ENCODE assay signal across 19 cellular contexts in the genomic region with DNA sequence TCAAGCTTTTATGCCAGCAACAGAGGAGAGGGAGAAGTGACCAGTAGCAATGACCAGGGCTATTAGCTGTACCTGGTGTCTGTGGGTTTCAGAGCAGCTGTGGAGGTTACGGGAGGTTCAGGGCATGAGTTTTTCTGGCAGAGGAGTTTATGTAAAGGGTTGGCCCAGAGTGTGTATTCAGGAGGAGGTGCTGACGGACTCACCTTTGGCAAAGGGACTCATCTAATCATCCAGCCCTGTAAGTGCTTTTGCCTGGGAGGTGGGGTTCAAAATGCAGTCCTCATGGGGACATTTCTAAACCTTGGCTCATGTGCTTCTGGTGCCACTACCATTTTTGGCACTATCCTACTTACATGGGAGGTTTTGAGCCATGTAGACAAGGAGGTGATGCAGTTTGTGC.
DNase-seq lines count a peak whose midpoint lies in the region; ATAC-seq and TF ChIP-seq lines count a peak whose summit lies in the region.
"Had no signal": no experiment of that assay in that cellular context is flagged by ENCODE, and none has a peak within 500 bp of the region (broad histone marks: within the 10 kb centered on the region; RNA-seq: fewer than 3 reads in every experiment).

No MANE protein-coding gene starts in this region.

- no peaks in the 10 kb centered on the region for H3K9me3 Mint-ChIP-seq in T-helper 1 cell treated with Interleukin-12 subunit alpha and Interleukin-12 subunit beta and Interleukin-4 antibody, amounts not matched to agents 30 μg/mL and 1 μg/mL, for 36 hours
- H3K9me3 Mint-ChIP-seq in IgD-negative memory B cell: no peaks in the 10 kb centered on the region
- H3K9me3 Mint-ChIP-seq in activated naive CD8-positive, alpha-beta T cell treated with anti-CD3 and anti-CD28 coated beads for 36 hours: no peaks in the 10 kb centered on the region
- H3K9me3 Mint-ChIP-seq in naive thymus-derived CD8-positive, alpha-beta T cell: no peaks in the 10 kb centered on the region
- H3K9me3 Mint-ChIP-seq: GM23338, neural crest cell had no signal

- H3K27me3 ChIP-seq in right lobe of liver (no peaks in the 10 kb centered on the region), ovary (no peaks in the 10 kb centered on the region)
- H3K27me3 ChIP-seq: SJSA1, thyroid gland had no signal

- H3K4me3 ChIP-seq in right lobe of liver (no peak overlapping the region), ovary (no peak overlapping the region)
- H3K4me3 ChIP-seq: gastrocnemius medialis, GM23338, lower lobe of right lung, SJSA1, thyroid gland had no signal

- POLR2A ChIA-PET in naive thymus-derived CD8-positive, alpha-beta T cell (lab: Charles Lee): interaction anchor here (0.8 to 34.2 kb wide), 6 partner anchors 16 to 68 kb away, joined by 3 to 760 read pairs (median 4); no protein-coding TSS in a partner anchor

- DNase-seq in T-helper 1 cell (no peak), right lobe of liver (no peak), 8988T (no peak), ovary (no peak)
- DNase-seq in activated naive CD8-positive, alpha-beta T cell treated with anti-CD3 and anti-CD28 coated beads for 36 hours: no peak
- no peak for DNase-seq in naive thymus-derived CD8-positive, alpha-beta T cell
- DNase-seq: activated CD8-positive, alpha-beta memory T cell treated with anti-CD3 and anti-CD28 coated beads, Interleukin-2, amount 50 U/mL, for 48 hours; aorta; EL; gastrocnemius medialis; lower lobe of right lung; NCI-H1417 treated with DMSO at 0.1 percent for 48 hours; thyroid gland had no signal

- no peak for ATAC-seq in naive thymus-derived CD8-positive, alpha-beta T cell
- ATAC-seq in right lobe of liver: no peak
- ATAC-seq: gastrocnemius medialis, lower lobe of right lung had no signal

- TF ChIP-seq CTCF in right lobe of liver (IDR thresholded peaks at IDR 0.05) (no peak), ovary (IDR thresholded peaks at IDR 0.05) (no peak)

- H3K4me1 ChIP-seq in right lobe of liver (no peaks in the 10 kb centered on the region), ovary (ENCODE audit: insufficient read depth) (no peaks in the 10 kb centered on the region)
- H3K4me1 ChIP-seq: gastrocnemius medialis, lower lobe of right lung, SJSA1, thyroid gland had no signal

- no peak for TF ChIP-seq EP300 in ovary (IDR thresholded peaks at IDR 0.05)

- WGBS in right lobe of liver (ENCODE audit: insufficient coverage, low coverage, low lambda C conversion rate, missing lambda C conversion rate): 60% methylated on average over 1 of the region's 2 CpGs
- 91 to 95% (median 93%) methylated on average over 2 of the region's 2 CpGs for WGBS in ovary, 3 donors

- intact Hi-C loops in right lobe of liver (cut with DNase I) (no loop called here), ovary (cut with DNase I) (no loop called here)

- no peaks in the 10 kb centered on the region for H3K27me3 Mint-ChIP-seq in T-helper 1 cell treated with Interleukin-12 subunit alpha and Interleukin-12 subunit beta and Interleukin-4 antibody, amounts not matched to agents 30 μg/mL and 1 μg/mL, for 36 hours (ENCODE audit: low read depth)
- peaks cover 33% of the 10 kb centered on the region for H3K27me3 Mint-ChIP-seq in IgD-negative memory B cell
- H3K27me3 Mint-ChIP-seq in activated naive CD8-positive, alpha-beta T cell treated with anti-CD3 and anti-CD28 coated beads for 36 hours: no peaks in the 10 kb centered on the region
- no peaks in the 10 kb centered on the region for H3K27me3 Mint-ChIP-seq in naive thymus-derived CD8-positive, alpha-beta T cell

- no peak for TF ChIP-seq POLR2A in right lobe of liver (IDR thresholded peaks at IDR 0.05)
- TF ChIP-seq POLR2A in ovary (IDR thresholded peaks at IDR 0.05): no peak

- peaks cover 41% of the 10 kb centered on the region for H3K4me1 Mint-ChIP-seq in T-helper 1 cell treated with Interleukin-12 subunit alpha and Interleukin-12 subunit beta and Interleukin-4 antibody, amounts not matched to agents 30 μg/mL and 1 μg/mL, for 36 hours (ENCODE audit: low read depth)
- peaks cover 49 to 75% (median 73%) of the 10 kb centered on the region in 3 donors for H3K4me1 Mint-ChIP-seq in IgD-negative memory B cell
- H3K4me1 Mint-ChIP-seq in activated naive CD8-positive, alpha-beta T cell treated with anti-CD3 and anti-CD28 coated beads for 36 hours: peaks cover 11% of the 10 kb centered on the region
- H3K4me1 Mint-ChIP-seq in naive thymus-derived CD8-positive, alpha-beta T cell: peaks cover 0 to 78% (median 17%) of the 10 kb centered on the region in 4 donors

- peak overlapping the region; percentile 95 for H3K27ac Mint-ChIP-seq in T-helper 1 cell treated with Interleukin-12 subunit alpha and Interleukin-12 subunit beta and Interleukin-4 antibody, amounts not matched to agents 30 μg/mL and 1 μg/mL, for 36 hours
- peak overlapping the region in 2 of 3 donors; percentile 66 to 73 for H3K27ac Mint-ChIP-seq in IgD-negative memory B cell
- peak overlapping the region; percentile 99 for H3K27ac Mint-ChIP-seq in activated naive CD8-positive, alpha-beta T cell treated with anti-CD3 and anti-CD28 coated beads for 36 hours
- H3K27ac Mint-ChIP-seq in naive thymus-derived CD8-positive, alpha-beta T cell: peak overlapping the region in 9 of 10 donors; percentile 77 to 98 (median 90)
- H3K27ac Mint-ChIP-seq: GM23338 had no signal

- H3K4me3 Mint-ChIP-seq in T-helper 1 cell treated with Interleukin-12 subunit alpha and Interleukin-12 subunit beta and Interleukin-4 antibody, amounts not matched to agents 30 μg/mL and 1 μg/mL, for 36 hours: peak overlapping the region; percentile 89
- H3K4me3 Mint-ChIP-seq in IgD-negative memory B cell: peak overlapping the region; percentile 34 to 85 (median 63)
- peak overlapping the region; percentile 90 for H3K4me3 Mint-ChIP-seq in activated naive CD8-positive, alpha-beta T cell treated with anti-CD3 and anti-CD28 coated beads for 36 hours
- peak overlapping the region; percentile 70 to 93 (median 88) for H3K4me3 Mint-ChIP-seq in naive thymus-derived CD8-positive, alpha-beta T cell
- H3K4me3 Mint-ChIP-seq: GM23338, neural crest cell had no signal

- peaks cover 87% of the 10 kb centered on the region for H3K36me3 Mint-ChIP-seq in T-helper 1 cell treated with Interleukin-12 subunit alpha and Interleukin-12 subunit beta and Interleukin-4 antibody, amounts not matched to agents 30 μg/mL and 1 μg/mL, for 36 hours (ENCODE audit: low read depth)
- H3K36me3 Mint-ChIP-seq in IgD-negative memory B cell: peaks cover 2% of the 10 kb centered on the region
- H3K36me3 Mint-ChIP-seq in activated naive CD8-positive, alpha-beta T cell treated with anti-CD3 and anti-CD28 coated beads for 36 hours: peaks cover 84% of the 10 kb centered on the region
- peaks cover 0 to 57% (median 43%) of the 10 kb centered on the region in 3 donors for H3K36me3 Mint-ChIP-seq in naive thymus-derived CD8-positive, alpha-beta T cell

- H3K36me3 ChIP-seq in right lobe of liver (no peaks in the 10 kb centered on the region), ovary (no peaks in the 10 kb centered on the region)
- H3K36me3 ChIP-seq: gastrocnemius medialis, lower lobe of right lung, SJSA1, thyroid gland had no signal

- H3K27ac ChIP-seq in right lobe of liver (no peak overlapping the region), ovary (no peak overlapping the region)
- H3K27ac ChIP-seq: gastrocnemius medialis, KMS-11, lower lobe of right lung, SJSA1, thyroid gland had no signal

- H3K9me3 ChIP-seq in right lobe of liver (no peaks in the 10 kb centered on the region), ovary (no peaks in the 10 kb centered on the region)
- H3K9me3 ChIP-seq: gastrocnemius medialis, lower lobe of right lung, SJSA1, thyroid gland had no signal
